17 cellular contexts compared by ENCODE assay signal in the genomic region with DNA sequence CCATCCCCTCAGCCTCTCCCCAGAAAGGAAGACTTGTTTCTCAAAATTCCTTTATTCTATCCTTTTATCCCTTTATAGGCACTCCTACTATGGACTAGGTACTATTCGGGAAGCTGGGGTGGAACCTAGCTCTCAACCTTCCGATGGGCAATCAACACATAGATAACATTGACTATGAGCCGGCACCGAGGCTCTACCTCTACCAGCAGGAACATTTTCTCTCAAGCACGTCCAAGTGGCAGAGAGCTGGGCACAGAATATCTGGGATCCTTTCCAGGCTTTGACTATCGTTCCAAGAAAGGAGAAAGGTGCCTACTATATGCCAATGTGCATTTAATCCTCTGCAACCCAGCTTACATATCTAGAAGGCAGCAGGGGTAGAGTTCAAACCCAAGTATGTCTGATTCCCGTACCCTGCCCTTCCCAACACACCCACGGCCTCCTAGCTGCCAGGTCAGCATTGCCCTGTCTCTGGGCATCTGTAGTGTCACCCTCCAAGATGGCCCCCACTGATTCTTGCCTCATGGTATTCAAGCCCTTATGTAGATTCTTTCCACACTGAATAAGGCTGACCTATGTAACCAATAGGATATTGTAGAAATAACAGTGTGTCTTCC. TPM values are rescaled to one million over a fixed set of nuclear protein-coding genes. Genes with fewer than 3 reads are reported as not detected.
DNase-seq lines count a peak whose midpoint lies in the region; ATAC-seq and TF ChIP-seq lines count a peak whose summit lies in the region.
"Had no signal": no experiment of that assay in that cellular context is flagged by ENCODE, and none has a peak within 500 bp of the region (broad histone marks: within the 10 kb centered on the region; RNA-seq: fewer than 3 reads in every experiment).

No MANE protein-coding gene starts in this region.

- DNase-seq in esophagus muscularis mucosa (ENCODE audit: extremely low spot score) = no peak
- DNase-seq in heart right ventricle = no peak
- DNase-seq in posterior vena cava (ENCODE audit: low spot score) = peak; percentile 31
- DNase-seq in tibial artery = peak; percentile 13 to 60
- no peak for DNase-seq in activated gamma-delta T cell treated with Interleukin-2 at 50 U/mL for 16 hours
- DNase-seq in type B pancreatic cell (ENCODE audit: extremely low spot score, unreplicated experiment) = no peak
- DNase-seq: DMS153, HFFc6, NCI-H1092, NCI-H1694, NCI-H2107, NCI-H226, NCI-H526 treated with DMSO at 0.1 percent for 48 hours, PC-3 had no signal

- H3K36me3 ChIP-seq in esophagus muscularis mucosa = no peaks in the 10 kb centered on the region
- H3K36me3 ChIP-seq in heart right ventricle = no peaks in the 10 kb centered on the region
- H3K36me3 ChIP-seq in tibial artery = no peaks in the 10 kb centered on the region

- ATAC-seq in heart right ventricle (peak in 4 of 8 donors; percentile 19 to 31 (median 25)), GM18511 (IDR thresholded peaks at IDR 0.05; ENCODE audit: unreplicated experiment) (no peak)
- ATAC-seq: HepG2, PC-3 had no signal

- H3K9me3 Mint-ChIP-seq in type B pancreatic cell = peaks cover 4% of the 10 kb centered on the region

- no peak for TF ChIP-seq EP300 in esophagus muscularis mucosa (IDR thresholded peaks at IDR 0.05)

- H3K27me3 ChIP-seq in esophagus muscularis mucosa (no peaks in the 10 kb centered on the region), heart right ventricle (no peaks in the 10 kb centered on the region), tibial artery (no peaks in the 10 kb centered on the region)

- no peak overlapping the region for H3K4me3 Mint-ChIP-seq in type B pancreatic cell
- H3K4me3 Mint-ChIP-seq: HFFc6 had no signal

- H3K4me1 ChIP-seq in esophagus muscularis mucosa (peaks cover 60 to 95% (median 91%) of the 10 kb centered on the region in 4 donors), heart right ventricle (peaks cover 7 to 72% (median 46%) of the 10 kb centered on the region in 9 donors), tibial artery (peaks cover under 1 to 86% (median 56%) of the 10 kb centered on the region in 4 donors)

- WGBS in esophagus muscularis mucosa = 61% methylated on average over 8 of the region's 8 CpGs
- 50 to 58% methylated on average over 8 of the region's 8 CpGs for WGBS in heart right ventricle, 2 donors

- no peaks in the 10 kb centered on the region for H3K9me3 ChIP-seq in esophagus muscularis mucosa
- no peaks in the 10 kb centered on the region for H3K9me3 ChIP-seq in heart right ventricle
- no peaks in the 10 kb centered on the region for H3K9me3 ChIP-seq in tibial artery

- H3K4me3 ChIP-seq in esophagus muscularis mucosa = no peak overlapping the region
- no peak overlapping the region for H3K4me3 ChIP-seq in heart right ventricle
- H3K4me3 ChIP-seq in tibial artery = no peak overlapping the region

- peaks cover 23% of the 10 kb centered on the region for H3K4me1 Mint-ChIP-seq in type B pancreatic cell (ENCODE audit: unreplicated experiment)

- peaks cover 4% of the 10 kb centered on the region for H3K27me3 Mint-ChIP-seq in type B pancreatic cell

- peaks cover 15% of the 10 kb centered on the region for H3K36me3 Mint-ChIP-seq in type B pancreatic cell

- intact Hi-C loops in esophagus muscularis mucosa (cut with DNase I) (no loop called here), heart right ventricle (cut with DNase I) (loop anchor here in 1 of 10 donors (5.0 kb wide), 1 partner anchor 32 kb away; no protein-coding TSS in a partner anchor), posterior vena cava (cut with DNase I) (loop anchor here in 1 of 2 donors (5.0 kb wide), 1 partner anchor 32 kb away; no protein-coding TSS in a partner anchor), tibial artery (cut with DNase I; ENCODE audit: low total_unique reads) (no loop called here)

- no peak overlapping the region for H3K27ac Mint-ChIP-seq in type B pancreatic cell
- H3K27ac Mint-ChIP-seq: HFFc6 had no signal

- TF ChIP-seq POLR2A in esophagus muscularis mucosa (IDR thresholded peaks at IDR 0.05; ENCODE audit: low read depth) = no peak

- TF ChIP-seq CTCF in esophagus muscularis mucosa (IDR thresholded peaks at IDR 0.05) (no peak), heart right ventricle (IDR thresholded peaks at IDR 0.05) (no peak), tibial artery (IDR thresholded peaks at IDR 0.05) (no peak), type B pancreatic cell (conservative IDR thresholded peaks at IDR 0.05) (no peak)

- H3K27ac ChIP-seq in esophagus muscularis mucosa (replicated peaks in 1 of 4) (peak overlapping the region; percentile 89 to 94 (median 90)), heart right ventricle (peak overlapping the region in 6 of 10 donors; percentile 9 to 62 (median 44)), tibial artery (peak overlapping the region; percentile 47 to 90)
- H3K27ac ChIP-seq: KMS-11 had no signal

RNA-seq across cellular contexts. Expression of gene TNS1, which starts 28.3 kb away (rescaled TPM):
- total RNA-seq in esophagus muscularis mucosa (1,000 to 10,000 TPM; 1,001 to 2,170 (median 1,411) TPM), heart right ventricle (100 to 1,000 TPM; 583 to 844 (median 738) TPM), posterior vena cava (1,000 to 10,000 TPM; 1,255 to 1,508 TPM), type B pancreatic cell (ENCODE audit: low replicate concordance) (59.2 and 87.5 TPM in 2 replicates)
- 100 to 1,000 TPM in 1 of 2 donors, 10 to 100 TPM in 1; 64.6 to 244 TPM for polyA plus RNA-seq in heart right ventricle

Comparison
In these comparisons a context has a peak if more than half of its experiments do, and no peak if none do; other contexts are left out.
1. DNase-seq: peak in posterior vena cava (single experiment) and tibial artery (2 of 2); none in esophagus muscularis mucosa (single experiment), heart right ventricle (0 of 2), activated gamma-delta T cell treated with Interleukin-2 at 50 U/mL for 16 hours (single experiment) and type B pancreatic cell (single experiment).
2. Peak in every context shown above with its lines, with median percentiles within 50 percentile points of each other: H3K27ac ChIP-seq.